In genomic region chr3:113276581-113277080, GRCh38 we compare ENCODE assay signal across 11 cellular contexts.
A peak's percentile ranks its signal among the peaks of the same experiment; 100 is the strongest.
DNase-seq lines count a peak whose midpoint lies in the region; ATAC-seq and TF ChIP-seq lines count a peak whose summit lies in the region.
"Had no signal": no experiment of that assay in that cellular context is flagged by ENCODE, and none has a peak within 500 bp of the region (broad histone marks: within the 10 kb centered on the region; RNA-seq: fewer than 3 reads in every experiment).

No MANE protein-coding gene starts in this region.

- no peaks in the 10 kb centered on the region for H3K27me3 Mint-ChIP-seq in activated B cell treated with CpG ODN at 0.5 μM for 24 hours

- peak overlapping the region; percentile 83 for H3K27ac Mint-ChIP-seq in activated B cell treated with CpG ODN at 0.5 μM for 24 hours

- H3K4me3 ChIP-seq in gastroesophageal sphincter (peak overlapping the region; percentile 13 to 45), psoas muscle (peak overlapping the region; percentile 45)

- peaks cover 32% of the 10 kb centered on the region for H3K4me1 Mint-ChIP-seq in activated B cell treated with CpG ODN at 0.5 μM for 24 hours

- WGBS in gastroesophageal sphincter (ENCODE audit: low coverage in 1 of 2), 2 donors, result 0 to 5% methylated on average over 3 to 4 of the region's 7 CpGs
- 35 to 55% (median 37%) methylated on average over 7 of the region's 7 CpGs for WGBS in psoas muscle, 3 donors

- DNase-seq in activated B cell treated with CpG ODN at 0.5 μM for 24 hours, result no peak
- no peak for DNase-seq in psoas muscle
- DNase-seq in kidney tubule cell (ENCODE audit: low spot score), result no peak
- no peak for DNase-seq in occipital lobe (lab: John Stamatoyannopoulos, UW)
- DNase-seq: Caco-2; effector CD8-positive, alpha-beta T cell; Kasumi-1 had no signal

- intact Hi-C loops in activated B cell treated with CpG ODN at 0.5 μM for 24 hours (cut with micrococcal nuclease), result no loop called here
- intact Hi-C loops in psoas muscle (cut with DNase I), result no loop called here

- H3K27me3 ChIP-seq in gastroesophageal sphincter (no peaks in the 10 kb centered on the region), psoas muscle (ENCODE audit: insufficient read depth in 3 of 3, low read length in 2 of 3) (no peaks in the 10 kb centered on the region)

- TF ChIP-seq CTCF in C4-2B (conservative IDR thresholded peaks at IDR 0.05) (no peak), activated B cell treated with CpG ODN at 0.5 μM for 24 hours (IDR thresholded peaks at IDR 0.05) (no peak), gastroesophageal sphincter (IDR thresholded peaks at IDR 0.05) (no peak), psoas muscle (IDR thresholded peaks at IDR 0.05) (no peak)

- no peak for TF ChIP-seq POLR2A in gastroesophageal sphincter (IDR thresholded peaks at IDR 0.05)

- no peaks in the 10 kb centered on the region for H3K9me3 Mint-ChIP-seq in activated B cell treated with CpG ODN at 0.5 μM for 24 hours

- peak overlapping the region; percentile 40 for H3K27ac ChIP-seq in C4-2B
- H3K27ac ChIP-seq in gastroesophageal sphincter, result peak overlapping the region; percentile 74 to 89 (median 87)
- peak overlapping the region; percentile 28 for H3K27ac ChIP-seq in psoas muscle

- H3K36me3 ChIP-seq in gastroesophageal sphincter, result peaks cover 0 to 75% of the 10 kb centered on the region in 2 donors
- no peaks in the 10 kb centered on the region for H3K36me3 ChIP-seq in psoas muscle (ENCODE audit: insufficient read depth in 1 of 2, low read depth in 1 of 2)

- no peak for TF ChIP-seq EP300 in gastroesophageal sphincter (IDR thresholded peaks at IDR 0.05)

- ATAC-seq in activated B cell treated with CpG ODN at 0.5 μM for 24 hours (ENCODE audit: low read depth) (no peak), gastroesophageal sphincter (no peak), psoas muscle (peak in 1 of 4 donors; percentile 15), GM18868 (IDR thresholded peaks at IDR 0.05; ENCODE audit: unreplicated experiment) (no peak), GM21381 (IDR thresholded peaks at IDR 0.05; ENCODE audit: unreplicated experiment) (no peak)

- H3K9me3 ChIP-seq in gastroesophageal sphincter (no peaks in the 10 kb centered on the region), psoas muscle (no peaks in the 10 kb centered on the region)
- H3K9me3 ChIP-seq: Caco-2 had no signal

- POLR2A ChIA-PET in activated B cell treated with CpG ODN at 0.5 μM for 24 hours (lab: Charles Lee), result no interaction called here

- H3K4me3 Mint-ChIP-seq in activated B cell treated with CpG ODN at 0.5 μM for 24 hours, result peak overlapping the region; percentile 83

- peaks cover 3 to 50% (median 14%) of the 10 kb centered on the region in 3 donors for H3K4me1 ChIP-seq in gastroesophageal sphincter
- no peaks in the 10 kb centered on the region for H3K4me1 ChIP-seq in psoas muscle

- H3K36me3 Mint-ChIP-seq in activated B cell treated with CpG ODN at 0.5 μM for 24 hours (ENCODE audit: low read depth), result no peaks in the 10 kb centered on the region

- CTCF ChIA-PET in activated B cell treated with CpG ODN at 0.5 μM for 24 hours (lab: Charles Lee), result interaction anchor here (1.3 to 2.7 kb wide), 2 partner anchors 12 to 542 kb away, joined by 3 to 17 read pairs; no protein-coding TSS in a partner anchor

Comparison
In these comparisons a context has a peak if more than half of its experiments do, and no peak if none do; other contexts are left out.
1. H3K27ac ChIP-seq: peak in every context shown above with its lines; median percentile 87 in gastroesophageal sphincter; 40 in C4-2B; 28 in psoas muscle.